29 cellular contexts compared by ENCODE assay signal in the genomic region with DNA sequence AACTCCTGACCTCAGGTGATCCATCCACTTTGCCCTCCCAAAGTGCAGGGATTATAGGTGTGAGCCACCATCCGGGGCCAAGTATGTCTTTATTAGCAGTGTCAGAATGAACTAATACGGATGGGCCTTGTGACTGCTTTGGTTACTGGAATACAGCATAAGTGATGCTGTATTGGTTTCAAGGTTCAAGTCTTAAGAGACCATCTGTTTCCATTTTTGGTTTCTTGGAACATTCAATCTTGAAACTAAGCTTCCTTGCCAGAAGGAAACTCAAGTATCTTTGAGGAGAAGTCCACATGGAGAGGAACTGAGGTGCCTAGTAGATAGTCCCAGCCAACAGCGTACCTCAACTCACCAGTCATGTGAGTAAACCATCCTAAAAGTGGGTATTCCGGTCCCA. TPM values are rescaled to one million over a fixed set of nuclear protein-coding genes. Genes with fewer than 3 reads are reported as not detected.
"Had no signal": no experiment of that assay in that cellular context is flagged by ENCODE, and none has a peak within 500 bp of the region (broad histone marks: within the 10 kb centered on the region; RNA-seq: fewer than 3 reads in every experiment).

No MANE protein-coding gene starts in this region.

- ATAC-seq: naive thymus-derived CD4-positive, alpha-beta T cell; psoas muscle; right cardiac atrium; right lobe of liver; stimulated activated memory B cell treated with anti-CD40 and anti-IgM and Interleukin-4, amounts not matched to agents 10 μg/mL and 1 μg/mL and 100 μg/mL, for 72 hours; stimulated activated naive CD8-positive, alpha-beta T cell treated with anti-CD3 and anti-CD28 coated beads, Interleukin-15, amount 100 ng/mL, for 72 hours; stimulated activated naive CD8-positive, alpha-beta T cell treated with anti-CD3 and anti-CD28 coated beads, Interleukin-15, Interleukin-2, amounts not matched to agents 100 U/mL and 50 U/mL, for 24 hours; upper lobe of right lung had no signal

- DNase-seq: naive thymus-derived CD4-positive, alpha-beta T cell; occipital lobe; psoas muscle; right cardiac atrium; right lobe of liver; spleen; stimulated activated CD4-positive, alpha-beta T cell treated with anti-CD3 and anti-CD28 coated beads, Interleukin-12 subunit alpha, Interleukin-12 subunit beta, amount 100 ng/mL, for 4 hours; stimulated activated CD4-positive, alpha-beta T cell treated with anti-CD3 and anti-CD28 coated beads, Interleukin-1b, Interleukin-23, amount 100 ng/mL, for 48 hours; stimulated activated CD4-positive, alpha-beta T cell treated with anti-CD3 and anti-CD28 coated beads, Interleukin-4, amount 100 ng/mL, for 1 hour; stimulated activated CD4-positive, alpha-beta T cell treated with anti-CD3 and anti-CD28 coated beads, Interleukin-4, amount 100 ng/mL, for 4 hours; stimulated activated CD8-positive, alpha-beta memory T cell treated with anti-CD3 and anti-CD28 coated beads, Interleukin-4, amount 100 ng/mL, for 48 hours; stimulated activated naive CD4-positive, alpha-beta T cell; stimulated activated naive CD8-positive, alpha-beta T cell treated with anti-CD3 and anti-CD28 coated beads, Interleukin-15, amount 100 ng/mL, for 72 hours; stimulated activated naive CD8-positive, alpha-beta T cell treated with anti-CD3 and anti-CD28 coated beads, Interleukin-15, Interleukin-2, amounts not matched to agents 100 U/mL and 50 U/mL, for 24 hours; substantia nigra; testis; tibial artery; transverse colon; upper lobe of right lung; uterus had no signal

- H3K79me2 ChIP-seq: parathyroid adenoma had no signal

- H3K4me3 ChIP-seq: neural progenitor cell, ovary, psoas muscle, right lobe of liver, skin epidermis, smooth muscle cell, spleen, suprapubic skin, testis, tibial artery, transverse colon, upper lobe of right lung, uterus had no signal

- H3K27ac ChIP-seq: neural progenitor cell, ovary, parathyroid adenoma, psoas muscle, right lobe of liver, skin epidermis, spleen, suprapubic skin, testis, tibial artery, transverse colon, upper lobe of right lung, uterus had no signal

- H3K27me3 ChIP-seq: neural progenitor cell, ovary, right lobe of liver, suprapubic skin, testis, tibial artery, upper lobe of right lung, uterus had no signal

- H3K9ac ChIP-seq: neural progenitor cell, parathyroid adenoma had no signal

- H3K4me2 ChIP-seq: neural progenitor cell, smooth muscle cell had no signal

- H3K4me1 ChIP-seq: parathyroid adenoma, psoas muscle, right lobe of liver, spleen, suprapubic skin, tibial artery, transverse colon, upper lobe of right lung, uterus had no signal

- H2AFZ ChIP-seq: neural progenitor cell, parathyroid adenoma had no signal

- H3K36me3 ChIP-seq: neural progenitor cell, ovary, right lobe of liver, spleen, suprapubic skin, tibial artery, transverse colon, upper lobe of right lung, uterus had no signal

- H3K9me3 ChIP-seq: ovary, psoas muscle, right lobe of liver, suprapubic skin, testis, tibial artery, transverse colon, upper lobe of right lung, uterus had no signal

RNA-seq across cellular contexts. Expression of a gene that starts 58.8 kb away (rescaled TPM):
- total RNA-seq: progenitor cell of endocrine pancreas had no signal
- polyA plus RNA-seq: neural cell had no signal
